In genomic region chrX:49079489-49080428, GRCh38 we compare ENCODE assay signal across 8 cellular contexts. TPM values are rescaled to one million over a fixed set of nuclear protein-coding genes. Genes with fewer than 3 reads are reported as not detected.
DNase-seq lines count a peak whose midpoint lies in the region; ATAC-seq lines count a peak whose summit lies in the region.

Gene WDR45 (minus strand): TSS chrX:49079887. CDS start chrX:49078095, 1,792 bp downstream.

- ATAC-seq in GM18517 (IDR thresholded peaks at IDR 0.05; ENCODE audit: unreplicated experiment) (peak; percentile 67), HG03378 (IDR thresholded peaks at IDR 0.05; ENCODE audit: unreplicated experiment) (peak; percentile 75)

- WGBS in mesodermal cell (ENCODE audit: insufficient coverage in 2 of 2), 2 experiments, result 2 to 7% methylated on average over 3 to 30 of the region's 55 CpGs

- peak within 1 kb of the TSS; percentile 76 for H3K27ac ChIP-seq in mesodermal cell (ENCODE audit: low read depth, low read length, severe bottlenecking)

- DNase-seq in A172 (ENCODE audit: low spot score), result peak; percentile 70
- DNase-seq in NOMO-1 treated with dmso at 0.1 percent for 144 hours (lab: John Stamatoyannopoulos, UW; ENCODE audit: unreplicated experiment), result peak; percentile 49
- peak; percentile 72 for DNase-seq in activated CD8-positive, alpha-beta memory T cell treated with anti-CD3 and anti-CD28 coated beads, Interleukin-2, amount 50 U/mL, for 4 hours
- peak; percentile 48 to 56 for DNase-seq in stimulated activated CD8-positive, alpha-beta memory T cell treated with anti-CD3 and anti-CD28 coated beads, Interleukin-15, amount 100 ng/mL, for 4 hours (ENCODE audit: low read depth in 2 of 2)

- H3K36me3 ChIP-seq in mesodermal cell (ENCODE audit: control insufficient read depth, insufficient read depth, low read length), result peaks cover 29% of the 10 kb centered on the region

- peaks cover 3% of the 10 kb centered on the region for H3K4me1 ChIP-seq in mesodermal cell (ENCODE audit: control insufficient read depth, insufficient read depth, low read length, poor library complexity, severe bottlenecking)

- peak within 1 kb of the TSS; percentile 52 for H3K4me3 ChIP-seq in mesodermal cell (ENCODE audit: extremely low read depth, insufficient read depth, low read length, poor library complexity, severe bottlenecking)

- in situ Hi-C loops in endometrial microvascular endothelial cells (cut with HindIII; ENCODE audit: inconsistent ontology term, low pct_unique_long_range_greater_than_20kb, low sequenced_read_pairs), result no loop called here

- H3K9me3 ChIP-seq in mesodermal cell (ENCODE audit: control insufficient read depth, low read length), result no peaks in the 10 kb centered on the region

RNA-seq across cellular contexts. Expression of gene WDR45, which starts in this region (rescaled TPM):
- total RNA-seq in A172 (2014; rRNA removed; shearing (Covaris generic)), result 47.5 and 64.6 TPM in 2 replicates
- total RNA-seq in endometrial microvascular endothelial cells (ENCODE audit: inconsistent ontology term), result 33.7 TPM
- 48.8 TPM for polyA plus RNA-seq in mesodermal cell (2013, experiment 1 of 2)
- 48.2 TPM for polyA plus RNA-seq in mesodermal cell (2013, experiment 2 of 2)

Comparison
In these comparisons a context has a peak if more than half of its experiments do, and no peak if none do; other contexts are left out.
1. Peak in every context shown above with its lines: DNase-seq, ATAC-seq, H3K4me3 ChIP-seq and H3K27ac ChIP-seq.